In the genomic region with DNA sequence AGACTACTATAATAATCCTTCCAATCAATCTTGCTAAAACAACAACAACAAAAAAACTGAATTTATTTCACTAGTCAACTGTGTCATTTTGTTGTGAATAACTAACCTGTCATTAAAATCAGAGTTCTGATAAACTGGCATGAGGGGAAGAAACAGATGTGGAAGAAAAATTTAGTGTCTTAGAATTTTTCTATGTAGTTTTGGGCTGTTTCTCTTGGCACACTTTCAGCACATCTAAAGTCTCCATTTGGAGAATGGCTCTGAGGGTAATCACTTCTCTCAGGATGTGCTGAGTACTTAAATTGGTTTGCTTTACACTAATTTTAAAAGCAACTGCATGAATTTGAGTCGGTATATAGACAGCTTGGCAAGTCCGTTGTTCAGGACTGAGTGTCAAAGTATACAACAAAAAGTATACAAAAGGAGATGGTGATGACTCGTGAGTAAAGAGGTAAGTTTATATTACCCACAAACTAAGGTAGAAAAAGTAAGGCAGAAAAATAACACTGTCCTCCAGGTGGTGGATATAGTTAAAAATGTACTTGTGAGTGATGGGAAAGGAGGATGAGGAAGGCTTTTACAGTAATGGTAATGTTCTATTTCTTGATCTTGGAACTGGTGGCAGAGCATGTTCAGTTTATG, we compare ENCODE assay signal across 1 cellular context.
TF ChIP-seq lines count a peak whose summit lies in the region.

No MANE protein-coding gene starts in this region.

TF ChIP-seq in endothelial cell of umbilical vein, 7 proteins besides CTCF, POLR2A, EP300 and RAD21:
- no peak for TF ChIP-seq FOS (IDR thresholded peaks at IDR 0.05; ENCODE audit: borderline replicate concordance, insufficient read depth, low read length)
- TF ChIP-seq JUN (IDR thresholded peaks at IDR 0.05; ENCODE audit: borderline replicate concordance, insufficient read depth, insufficient read length, low read depth): no peak
- TF ChIP-seq EZH2 (IDR thresholded peaks at IDR 0.05; ENCODE audit: borderline replicate concordance, low read depth, low read length, severe bottlenecking): no peak
- TF ChIP-seq, protein P1, sequence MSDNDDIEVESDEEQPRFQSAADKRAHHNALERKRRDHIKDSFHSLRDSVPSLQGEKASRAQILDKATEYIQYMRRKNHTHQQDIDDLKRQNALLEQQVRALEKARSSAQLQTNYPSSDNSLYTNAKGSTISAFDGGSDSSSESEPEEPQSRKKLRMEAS (IDR thresholded peaks at IDR 0.05; ENCODE audit: insufficient read depth, insufficient read length): no peak
- no peak for TF ChIP-seq POLR2AphosphoS5 (IDR thresholded peaks at IDR 0.05; ENCODE audit: insufficient read depth, low read depth, low read length)
- no peak for TF ChIP-seq GATA2 (IDR thresholded peaks at IDR 0.05; ENCODE audit: insufficient read depth, insufficient read length, low read depth, low read length)
- no peak for TF ChIP-seq MYC (IDR thresholded peaks at IDR 0.05; ENCODE audit: low read depth, low read length)
